Comparison of ENCODE assay signal across 8 cellular contexts in the genomic region with DNA sequence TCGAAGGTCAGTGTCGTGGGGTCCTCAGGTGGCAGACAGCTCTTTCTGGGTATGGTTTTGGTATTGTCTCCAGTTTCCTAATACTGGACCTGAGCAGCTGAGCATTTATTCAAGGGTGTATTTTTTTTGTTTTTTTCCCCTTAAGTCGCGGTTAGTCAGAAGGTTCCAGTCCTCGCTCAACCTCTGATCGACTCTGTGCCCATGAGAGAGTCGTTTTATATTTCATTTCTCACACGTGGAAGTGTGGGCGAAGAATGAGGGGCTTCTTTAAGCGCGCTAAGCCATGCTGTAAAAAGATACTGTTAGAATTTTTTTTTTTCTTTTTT. TPM values are rescaled to one million over a fixed set of nuclear protein-coding genes. Genes with fewer than 3 reads are reported as not detected.
A peak's percentile ranks its signal among the peaks of the same experiment; 100 is the strongest.
DNase-seq lines count a peak whose midpoint lies in the region; ATAC-seq, FAIRE-seq and TF ChIP-seq lines count a peak whose summit lies in the region.

No MANE protein-coding gene starts in this region.

- H3K4me3 ChIP-seq in dorsolateral prefrontal cortex (peak overlapping the region; percentile 43 to 87 (median 71)), mucosa of rectum (ENCODE audit: low read length in 2 of 2) (peak overlapping the region; percentile 72 to 88), upper lobe of left lung (peak overlapping the region; percentile 46 to 69 (median 56))

- no peak for FAIRE-seq in urothelium cell line (lab: Jason Lieb, UNC)

- no peaks in the 10 kb centered on the region for H3K36me3 Mint-ChIP-seq in activated T-cell treated with anti-CD3 and anti-CD28 coated beads, Interleukin-2, amount 50 U/mL, for 4 hours (ENCODE audit: insufficient read depth)

- H3K27ac ChIP-seq in dorsolateral prefrontal cortex (peak overlapping the region in 54 of 59 donors; percentile 37 to 91 (median 77)), mucosa of rectum (ENCODE audit: low read depth in 2 of 2, low read length in 2 of 2) (peak overlapping the region; percentile 77), upper lobe of left lung (peak overlapping the region; percentile 79 to 88 (median 84))

- no peaks in the 10 kb centered on the region for H3K9me3 ChIP-seq in mucosa of rectum (ENCODE audit: control insufficient read depth in 2 of 2, low read length in 2 of 2)
- no peaks in the 10 kb centered on the region for H3K9me3 ChIP-seq in upper lobe of left lung

- no peak for TF ChIP-seq EP300 in upper lobe of left lung (IDR thresholded peaks at IDR 0.05)

- H3K27me3 ChIP-seq in dorsolateral prefrontal cortex (no peaks in the 10 kb centered on the region), mucosa of rectum (ENCODE audit: control insufficient read depth in 2 of 2, insufficient read depth in 2 of 2, low read length in 2 of 2) (no peaks in the 10 kb centered on the region), upper lobe of left lung (no peaks in the 10 kb centered on the region)

- H3K4me1 Mint-ChIP-seq in activated T-cell treated with anti-CD3 and anti-CD28 coated beads, Interleukin-2, amount 50 U/mL, for 4 hours (ENCODE audit: low read depth): peaks cover 9% of the 10 kb centered on the region

- H3K4me1 ChIP-seq in mucosa of rectum (ENCODE audit: control insufficient read depth in 2 of 2, insufficient read depth in 2 of 2, low read length in 2 of 2) (no peaks in the 10 kb centered on the region), upper lobe of left lung (peaks cover 0 to 13% (median 6%) of the 10 kb centered on the region in 4 donors)

- no peaks in the 10 kb centered on the region for H3K36me3 ChIP-seq in mucosa of rectum (ENCODE audit: control insufficient read depth in 2 of 2, insufficient read depth in 2 of 2, low read length in 2 of 2)
- no peaks in the 10 kb centered on the region for H3K36me3 ChIP-seq in upper lobe of left lung

- peak overlapping the region; percentile 70 to 75 for H3K9ac ChIP-seq in mucosa of rectum (ENCODE audit: low read depth in 1 of 2, low read length in 2 of 2)

- H3K4me3 Mint-ChIP-seq in activated T-cell treated with anti-CD3 and anti-CD28 coated beads, Interleukin-2, amount 50 U/mL, for 4 hours: peak overlapping the region; percentile 66

- 9 to 14% methylated on average over 11 of the region's 11 CpGs for WGBS in upper lobe of left lung, 2 donors

- peak in 8 of 56 donors; percentile 1 to 39 (median 32) for TF ChIP-seq CTCF in dorsolateral prefrontal cortex (IDR thresholded peaks at IDR 0.05 in 54 of 56, conservative IDR thresholded peaks at IDR 0.05 in 2 of 56; ENCODE audit: low read depth in 1 of 56, partially characterized antibody in 56 of 56)
- peak in 1 of 6 experiments; percentile 26 for TF ChIP-seq CTCF in upper lobe of left lung (IDR thresholded peaks at IDR 0.05)

- ATAC-seq in activated T-cell treated with anti-CD3 and anti-CD28 coated beads, Interleukin-2, amount 50 U/mL, for 4 hours: no peak
- ATAC-seq in upper lobe of left lung (ENCODE audit: low FRiP score in 2 of 2) (peak in 1 of 2 donors; percentile 6), GM18505 (IDR thresholded peaks at IDR 0.05; ENCODE audit: unreplicated experiment) (no peak)

- intact Hi-C loops in dorsolateral prefrontal cortex (cut with DNase I): no loop called here

- H3K9me3 Mint-ChIP-seq in activated T-cell treated with anti-CD3 and anti-CD28 coated beads, Interleukin-2, amount 50 U/mL, for 4 hours: no peaks in the 10 kb centered on the region

- no peak for DNase-seq in activated T-cell treated with anti-CD3 and anti-CD28 coated beads, Interleukin-2, amount 50 U/mL, for 4 hours
- no peak for DNase-seq in activated T-cell treated with anti-CD3 and anti-CD28 coated beads, Interleukin-2, amount 50 U/mL, for 48 hours
- DNase-seq in dorsolateral prefrontal cortex (no peak), upper lobe of left lung (no peak), urothelium cell line (ENCODE audit: low spot score) (no peak), nucleus accumbens (lab: John Stamatoyannopoulos, UW) (no peak)

- H3K27me3 Mint-ChIP-seq in activated T-cell treated with anti-CD3 and anti-CD28 coated beads, Interleukin-2, amount 50 U/mL, for 4 hours (ENCODE audit: low read depth): peaks cover 28% of the 10 kb centered on the region

- TF ChIP-seq POLR2A in upper lobe of left lung (IDR thresholded peaks at IDR 0.05): no peak
- TF ChIP-seq POLR2A in GM18505 (IDR thresholded peaks at IDR 0.05; ENCODE audit: borderline replicate concordance, extremely low read depth, insufficient read depth, insufficient read length): no peak

RNA-seq across cellular contexts. Expression of gene MIPOL1, which starts 0.5 kb away (rescaled TPM):
- under 1 TPM in 2 of 3 donors, not detected in 1; 0.10 to 0.16 TPM for total RNA-seq in activated T-cell treated with anti-CD3 and anti-CD28 coated beads, Interleukin-2, amount 50 U/mL, for 4 hours
- total RNA-seq in dorsolateral prefrontal cortex (10 to 100 TPM; 16.3 to 37.8 (median 24.5) TPM), upper lobe of left lung (10 to 100 TPM in 2 of 6 donors, 1 to 10 TPM in 4; 4.1 to 32.6 (median 8.4) TPM)

RNA-seq across cellular contexts. Expression of gene SLC25A21, which starts 25.8 kb away (rescaled TPM):
- not detected for total RNA-seq in activated T-cell treated with anti-CD3 and anti-CD28 coated beads, Interleukin-2, amount 50 U/mL, for 4 hours
- total RNA-seq in dorsolateral prefrontal cortex: 1 to 10 TPM in 21 of 120 experiments, under 1 TPM in 64, not detected in 35; 0.16 to 2.6 (median 0.75) TPM
- total RNA-seq in upper lobe of left lung: 1 to 10 TPM in 1 of 6 donors, under 1 TPM in 2, not detected in 3; 0.15 to 1.7 (median 0.30) TPM

Comparison
In these comparisons a context has a peak if more than half of its experiments do, and no peak if none do; other contexts are left out.
1. RNA of gene MIPOL1, which starts 0.5 kb away (total RNA-seq): 16.3 to 37.8 TPM in dorsolateral prefrontal cortex and 4.1 to 32.6 TPM in upper lobe of left lung; 0.10 to 0.16 TPM in activated T-cell treated with anti-CD3 and anti-CD28 coated beads, Interleukin-2, amount 50 U/mL, for 4 hours; every median in the first group is over 4 times any median in the second.
2. Peak in every context shown above with its lines, with median percentiles within 50 percentile points of each other: H3K27ac ChIP-seq and H3K4me3 ChIP-seq.